ENCODE assay signal across 21 cellular contexts in the genomic region with DNA sequence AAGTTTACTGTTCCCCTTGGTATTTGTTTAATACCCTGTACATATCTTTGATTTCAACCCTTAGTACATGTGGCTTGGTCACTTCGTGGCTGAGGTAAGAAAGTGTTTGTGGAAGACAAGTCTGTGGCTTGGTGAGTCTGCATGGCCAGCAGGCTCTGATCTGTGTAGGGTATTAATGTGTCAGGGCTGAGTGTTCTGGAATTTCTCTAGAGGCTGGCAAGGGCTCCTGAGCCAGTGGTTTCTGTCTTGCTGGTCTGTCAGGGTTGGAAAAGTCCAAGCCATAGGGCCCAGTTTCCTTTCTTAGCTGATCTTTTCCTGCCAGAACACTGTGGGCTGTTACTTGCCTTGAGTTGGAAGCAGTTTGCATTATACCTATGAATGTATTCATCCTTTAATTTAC. TPM values are rescaled to one million over a fixed set of nuclear protein-coding genes. Genes with fewer than 3 reads are reported as not detected.
"Had no signal": no experiment of that assay in that cellular context is flagged by ENCODE, and none has a peak within 500 bp of the region (broad histone marks: within the 10 kb centered on the region; RNA-seq: fewer than 3 reads in every experiment).

No MANE protein-coding gene starts in this region.

- H3K36me3 Mint-ChIP-seq: activated CD4-positive, alpha-beta memory T cell treated with anti-CD3 and anti-CD28 coated beads for 36 hours; activated CD8-positive, alpha-beta memory T cell treated with anti-CD3 and anti-CD28 coated beads, Interleukin-2, amount 10 ng/mL, durations not matched to agents 7 days and 5 days; activated naive CD4-positive, alpha-beta T cell treated with anti-CD3 and anti-CD28 coated beads, Interleukin-2, amount 10 ng/mL, durations not matched to agents 7 days and 5 days; naive thymus-derived CD8-positive, alpha-beta T cell had no signal

- H3K4me3 Mint-ChIP-seq: activated CD4-positive, alpha-beta memory T cell treated with anti-CD3 and anti-CD28 coated beads for 36 hours; activated CD4-positive, alpha-beta T cell treated with anti-CD3 and anti-CD28 coated beads for 36 hours; activated CD8-positive, alpha-beta memory T cell treated with anti-CD3 and anti-CD28 coated beads, Interleukin-2, amount 10 ng/mL, durations not matched to agents 7 days and 5 days; activated naive CD4-positive, alpha-beta T cell treated with anti-CD3 and anti-CD28 coated beads, Interleukin-2, amount 10 ng/mL, durations not matched to agents 7 days and 5 days; central memory CD8-positive, alpha-beta T cell; naive thymus-derived CD8-positive, alpha-beta T cell; stimulated activated naive CD8-positive, alpha-beta T cell treated with anti-CD3 and anti-CD28 coated beads, Interleukin-15, Interleukin-2, amounts not matched to agents 100 ng/mL and 50 ng/mL, for 24 hours; T-helper 1 cell treated with Interleukin-12 subunit alpha and Interleukin-12 subunit beta and Interleukin-4 antibody, amounts not matched to agents 30 μg/mL and 1 μg/mL, for 36 hours had no signal

- H3K36me3 ChIP-seq: pancreas, thoracic aorta had no signal

- ATAC-seq: activated CD4-positive, alpha-beta T cell treated with anti-CD3 and anti-CD28 coated beads for 36 hours; activated CD8-positive, alpha-beta memory T cell treated with anti-CD3 and anti-CD28 coated beads, Interleukin-2, amount 10 ng/mL, durations not matched to agents 7 days and 5 days; body of pancreas; naive thymus-derived CD8-positive, alpha-beta T cell; pancreas had no signal

- H3K4me1 Mint-ChIP-seq: activated CD4-positive, alpha-beta T cell treated with anti-CD3 and anti-CD28 coated beads for 36 hours; activated CD8-positive, alpha-beta memory T cell treated with anti-CD3 and anti-CD28 coated beads, Interleukin-2, amount 10 ng/mL, durations not matched to agents 7 days and 5 days; activated naive CD4-positive, alpha-beta T cell treated with anti-CD3 and anti-CD28 coated beads, Interleukin-2, amount 10 ng/mL, durations not matched to agents 7 days and 5 days; central memory CD8-positive, alpha-beta T cell; naive thymus-derived CD8-positive, alpha-beta T cell had no signal

- DNase-seq: activated CD4-positive, alpha-beta memory T cell treated with anti-CD3 and anti-CD28 coated beads for 36 hours; activated CD4-positive, alpha-beta T cell treated with anti-CD3 and anti-CD28 coated beads for 36 hours; activated CD8-positive, alpha-beta memory T cell treated with anti-CD3 and anti-CD28 coated beads, Interleukin-2, amount 10 ng/mL, durations not matched to agents 7 days and 5 days; activated naive CD4-positive, alpha-beta T cell treated with anti-CD3 and anti-CD28 coated beads, Interleukin-2, amount 10 ng/mL, durations not matched to agents 7 days and 5 days; activated T-cell treated with anti-CD3 and anti-CD28 coated beads, Interleukin-2, amount 50 U/mL, for 1 hour; body of pancreas; effector CD8-positive, alpha-beta T cell; foreskin melanocyte; head of caudate nucleus; mammary epithelial cell; naive thymus-derived CD8-positive, alpha-beta T cell; pancreas; stimulated activated CD4-positive, alpha-beta T cell treated with anti-CD3 and anti-CD28 coated beads, Interleukin-4, amount 100 ng/mL, for 4 hours; stimulated activated CD8-positive, alpha-beta memory T cell treated with anti-CD3 and anti-CD28 coated beads, Interleukin-4, amount 100 ng/mL, for 48 hours had no signal

- H3K4me3 ChIP-seq: body of pancreas, pancreas, SK-N-MC, skin epidermis, thoracic aorta had no signal

- H3K27ac Mint-ChIP-seq: activated CD4-positive, alpha-beta memory T cell treated with anti-CD3 and anti-CD28 coated beads for 36 hours; activated CD4-positive, alpha-beta T cell treated with anti-CD3 and anti-CD28 coated beads for 36 hours; activated CD8-positive, alpha-beta memory T cell treated with anti-CD3 and anti-CD28 coated beads, Interleukin-2, amount 10 ng/mL, durations not matched to agents 7 days and 5 days; activated naive CD4-positive, alpha-beta T cell treated with anti-CD3 and anti-CD28 coated beads, Interleukin-2, amount 10 ng/mL, durations not matched to agents 7 days and 5 days; activated T-helper 2 cell treated with anti-CD3 and anti-CD28 coated beads, Interferon-gamma antibody, Interleukin-2, Interleukin-4, amounts not matched to agents 10 μg/mL and 5 μg/mL and 100 μg/mL, durations not matched to agents 14 hours and 24 hours and 36 hours; naive thymus-derived CD8-positive, alpha-beta T cell; stimulated activated naive CD8-positive, alpha-beta T cell treated with anti-CD3 and anti-CD28 coated beads, Interleukin-15, Interleukin-2, amounts not matched to agents 100 ng/mL and 50 ng/mL, for 24 hours; T-helper 1 cell treated with Interleukin-12 subunit alpha and Interleukin-12 subunit beta and Interleukin-4 antibody, amounts not matched to agents 30 μg/mL and 1 μg/mL, for 36 hours had no signal

- H3K9me3 ChIP-seq: body of pancreas, pancreas, thoracic aorta had no signal

- H3K27me3 ChIP-seq: body of pancreas, pancreas had no signal

- H3K27me3 Mint-ChIP-seq: activated CD4-positive, alpha-beta memory T cell treated with anti-CD3 and anti-CD28 coated beads for 36 hours; activated CD4-positive, alpha-beta T cell treated with anti-CD3 and anti-CD28 coated beads for 36 hours; activated CD8-positive, alpha-beta memory T cell treated with anti-CD3 and anti-CD28 coated beads, Interleukin-2, amount 10 ng/mL, durations not matched to agents 7 days and 5 days; activated naive CD4-positive, alpha-beta T cell treated with anti-CD3 and anti-CD28 coated beads, Interleukin-2, amount 10 ng/mL, durations not matched to agents 7 days and 5 days; central memory CD8-positive, alpha-beta T cell; naive thymus-derived CD8-positive, alpha-beta T cell; stimulated activated naive CD8-positive, alpha-beta T cell treated with anti-CD3 and anti-CD28 coated beads, Interleukin-15, Interleukin-2, amounts not matched to agents 100 ng/mL and 50 ng/mL, for 24 hours had no signal

- H3K4me1 ChIP-seq: body of pancreas, pancreas had no signal

- H3K27ac ChIP-seq: body of pancreas, pancreas, SK-N-MC, skin epidermis, thoracic aorta had no signal

RNA-seq across cellular contexts. Expression of gene FBXL7, which starts 48.0 kb away (rescaled TPM):
- total RNA-seq: activated CD4-positive, alpha-beta memory T cell treated with anti-CD3 and anti-CD28 coated beads for 36 hours; activated CD4-positive, alpha-beta T cell treated with anti-CD3 and anti-CD28 coated beads for 36 hours; activated CD8-positive, alpha-beta memory T cell treated with anti-CD3 and anti-CD28 coated beads, Interleukin-2, amount 10 ng/mL, durations not matched to agents 7 days and 5 days; activated T-helper 2 cell treated with anti-CD3 and anti-CD28 coated beads, Interferon-gamma antibody, Interleukin-2, Interleukin-4, amounts not matched to agents 10 μg/mL and 5 μg/mL and 100 μg/mL, durations not matched to agents 14 hours and 24 hours and 36 hours; naive thymus-derived CD8-positive, alpha-beta T cell had no signal
